Comparison of ENCODE assay signal across 1 cellular context in genomic region chr15:63599401-63600000, GRCh38.
TF ChIP-seq lines count a peak whose summit lies in the region.

No MANE protein-coding gene starts in this region.

TF ChIP-seq in HepG2, 621 proteins besides CTCF, POLR2A, EP300 and RAD21 (continued from another document and continues in another):
- TF ChIP-seq PATZ1 (CRISPR knock-in tag; IDR thresholded peaks at IDR 0.05) (peak; percentile 16; the same call in 1 of the 2 replicates), ZNF597 (CRISPR knock-in tag; IDR thresholded peaks at IDR 0.05) (no peak), ZIK1 (CRISPR knock-in tag; IDR thresholded peaks at IDR 0.05; ENCODE audit: borderline replicate concordance, low read depth) (0 out of 2 replicates have a peak, but pooled peaks have one; percentile 41), CENPBD1 (CRISPR knock-in tag; IDR thresholded peaks at IDR 0.05; ENCODE audit: borderline replicate concordance, low read depth) (no peak), ZZZ3 (CRISPR knock-in tag; IDR thresholded peaks at IDR 0.05; ENCODE audit: borderline replicate concordance) (no peak), ZNF10 (CRISPR knock-in tag; IDR thresholded peaks at IDR 0.05; ENCODE audit: borderline replicate concordance, low read depth) (no peak), MED13 (CRISPR knock-in tag; IDR thresholded peaks at IDR 0.05) (no peak), ZNF691 (CRISPR knock-in tag; IDR thresholded peaks at IDR 0.05; ENCODE audit: borderline replicate concordance, low read depth) (no peak), EHMT2 (IDR thresholded peaks at IDR 0.05; ENCODE audit: borderline replicate concordance, low read depth, low read length) (no peak), ZNF687 (CRISPR knock-in tag; IDR thresholded peaks at IDR 0.05) (no peak; the same call in 1 of the 2 replicates), NFRKB (IDR thresholded peaks at IDR 0.05) (no peak), ZNF33B (CRISPR knock-in tag; IDR thresholded peaks at IDR 0.05) (no peak), IRF2 (CRISPR knock-in tag; IDR thresholded peaks at IDR 0.05) (no peak), XBP1 (CRISPR knock-in tag; IDR thresholded peaks at IDR 0.05) (no peak), KMT2B (CRISPR knock-in tag; IDR thresholded peaks at IDR 0.05) (0 out of 2 replicates have a peak, but pooled peaks have one; percentile 7), HHEX (CRISPR knock-in tag; IDR thresholded peaks at IDR 0.05) (no peak), SRY (CRISPR knock-in tag; IDR thresholded peaks at IDR 0.05) (no peak), ZNF382 (CRISPR knock-in tag; IDR thresholded peaks at IDR 0.05; ENCODE audit: borderline replicate concordance) (no peak), ELK4 (CRISPR knock-in tag; IDR thresholded peaks at IDR 0.05; ENCODE audit: borderline replicate concordance) (no peak), CEBPG (CRISPR knock-in tag; IDR thresholded peaks at IDR 0.05) (no peak), JDP2 (CRISPR knock-in tag; IDR thresholded peaks at IDR 0.05; ENCODE audit: borderline replicate concordance) (no peak), ZNF674 (CRISPR knock-in tag; IDR thresholded peaks at IDR 0.05; ENCODE audit: low read depth) (no peak), ZC3H13 (CRISPR knock-in tag; IDR thresholded peaks at IDR 0.05) (0 out of 2 replicates have a peak, but pooled peaks have one; percentile 52), ZNF761 (CRISPR knock-in tag; conservative IDR thresholded peaks at IDR 0.05) (0 out of 2 replicates have a peak, but pooled peaks have one; percentile 33), HNF4A (CRISPR knock-in tag; IDR thresholded peaks at IDR 0.05) (no peak), SP5 (CRISPR knock-in tag; IDR thresholded peaks at IDR 0.05; ENCODE audit: borderline replicate concordance, low read depth) (no peak), GTF3A (CRISPR knock-in tag; conservative IDR thresholded peaks at IDR 0.05) (0 out of 2 replicates have a peak, but pooled peaks have one; percentile 77), ZNF567 (CRISPR knock-in tag; IDR thresholded peaks at IDR 0.05; ENCODE audit: borderline replicate concordance) (no peak), HMGXB3 (CRISPR knock-in tag; IDR thresholded peaks at IDR 0.05; ENCODE audit: borderline replicate concordance) (no peak), MED1 (CRISPR knock-in tag; IDR thresholded peaks at IDR 0.05) (0 out of 2 replicates have a peak, but pooled peaks have one; percentile 29), KAT8 (CRISPR knock-in tag; IDR thresholded peaks at IDR 0.05) (0 out of 2 replicates have a peak, but pooled peaks have one; percentile 11), GLI4 (CRISPR knock-in tag; IDR thresholded peaks at IDR 0.05; ENCODE audit: borderline replicate concordance) (no peak), ETV5 (CRISPR knock-in tag; IDR thresholded peaks at IDR 0.05; ENCODE audit: borderline replicate concordance) (no peak), HMGA1 (CRISPR knock-in tag; conservative IDR thresholded peaks at IDR 0.05) (no peak), MAFK (conservative IDR thresholded peaks at IDR 0.05 in 1 of 2, IDR thresholded peaks at IDR 0.05 in 1 of 2; ENCODE audit: low read length in 2 of 2) (no peak), SOX13 (IDR thresholded peaks at IDR 0.05) (no peak), SOX13 (CRISPR knock-in tag; conservative IDR thresholded peaks at IDR 0.05 in 1 of 2, IDR thresholded peaks at IDR 0.05 in 1 of 2) (no peak; a peak in 1 of 4 replicates), ZMYM3 (CRISPR knock-in tag; IDR thresholded peaks at IDR 0.05) (peak; percentile 16; the same call in 1 of the 2 replicates), BRD4 (CRISPR knock-in tag; IDR thresholded peaks at IDR 0.05) (no peak), ZNF747 (CRISPR knock-in tag; IDR thresholded peaks at IDR 0.05; ENCODE audit: borderline replicate concordance) (no peak; the same call in 1 of the 2 replicates), ZNF577 (CRISPR knock-in tag; IDR thresholded peaks at IDR 0.05; ENCODE audit: borderline replicate concordance, low read depth) (no peak), THAP8 (CRISPR knock-in tag; IDR thresholded peaks at IDR 0.05; ENCODE audit: borderline replicate concordance) (no peak), MED8 (CRISPR knock-in tag; IDR thresholded peaks at IDR 0.05; ENCODE audit: insufficient replicate concordance) (no peak), ZNF275 (CRISPR knock-in tag; IDR thresholded peaks at IDR 0.05; ENCODE audit: borderline replicate concordance) (no peak), ATM (IDR thresholded peaks at IDR 0.05; ENCODE audit: borderline replicate concordance) (no peak), MNT (IDR thresholded peaks at IDR 0.05) (no peak)
